18 cellular contexts compared by ENCODE assay signal in genomic region chr6:63114610-63115009, GRCh38.
A peak's percentile ranks its signal among the peaks of the same experiment; 100 is the strongest.
DNase-seq lines count a peak whose midpoint lies in the region; ATAC-seq and TF ChIP-seq lines count a peak whose summit lies in the region.
"Had no signal": no experiment of that assay in that cellular context is flagged by ENCODE, and none has a peak within 500 bp of the region (broad histone marks: within the 10 kb centered on the region; RNA-seq: fewer than 3 reads in every experiment).

No MANE protein-coding gene starts in this region.

- H3K4me1 ChIP-seq in CD8-positive, alpha-beta T cell (ENCODE audit: insufficient read depth, low read length): no peaks in the 10 kb centered on the region

- H3K27ac Mint-ChIP-seq in osteocyte (ENCODE audit: unreplicated experiment) (no peak overlapping the region), glutamatergic neuron (ENCODE audit: unreplicated experiment) (no peak overlapping the region)
- H3K27ac Mint-ChIP-seq in CD8-positive, alpha-beta T cell: no peak overlapping the region
- H3K27ac Mint-ChIP-seq: CD4-positive, alpha-beta memory T cell; effector memory CD8-positive, alpha-beta T cell; memory B cell had no signal

- no peak overlapping the region for H3K4me3 ChIP-seq in CD8-positive, alpha-beta T cell (ENCODE audit: low read depth, low read length)

- CTCF ChIA-PET in CD8-positive, alpha-beta T cell (lab: Charles Lee): no interaction called here

- TF ChIP-seq CTCF in osteocyte (IDR thresholded peaks at IDR 0.05) (no peak), glutamatergic neuron (IDR thresholded peaks at IDR 0.05; ENCODE audit: partially characterized antibody, unreplicated experiment) (no peak)
- TF ChIP-seq CTCF in CD8-positive, alpha-beta T cell (IDR thresholded peaks at IDR 0.05): no peak

- H3K4me1 Mint-ChIP-seq in osteocyte (ENCODE audit: unreplicated experiment) (no peaks in the 10 kb centered on the region), glutamatergic neuron (ENCODE audit: low read depth, unreplicated experiment) (no peaks in the 10 kb centered on the region)
- H3K4me1 Mint-ChIP-seq in CD8-positive, alpha-beta T cell (ENCODE audit: low read depth): no peaks in the 10 kb centered on the region
- H3K4me1 Mint-ChIP-seq: CD4-positive, alpha-beta memory T cell; memory B cell had no signal

- ATAC-seq in GM19025 (IDR thresholded peaks at IDR 0.05; ENCODE audit: low read depth, unreplicated experiment) (peak; percentile 70), GM21737 (IDR thresholded peaks at IDR 0.05; ENCODE audit: unreplicated experiment) (peak; percentile 71), HG03097 (IDR thresholded peaks at IDR 0.05; ENCODE audit: low FRiP score, unreplicated experiment) (peak; percentile 86)
- no peak for ATAC-seq in CD8-positive, alpha-beta T cell
- ATAC-seq: effector memory CD8-positive, alpha-beta T cell had no signal

- H3K9me3 Mint-ChIP-seq in osteocyte (ENCODE audit: unreplicated experiment) (peaks cover 6% of the 10 kb centered on the region), glutamatergic neuron (ENCODE audit: unreplicated experiment) (peaks cover 2% of the 10 kb centered on the region)
- peaks cover 2% of the 10 kb centered on the region for H3K9me3 Mint-ChIP-seq in CD8-positive, alpha-beta T cell

- intact Hi-C loops in CD8-positive, alpha-beta T cell (cut with DNase I, micrococcal nuclease): no loop called here

- H3K4me3 Mint-ChIP-seq in osteocyte (ENCODE audit: unreplicated experiment): no peak overlapping the region
- no peak overlapping the region for H3K4me3 Mint-ChIP-seq in CD8-positive, alpha-beta T cell
- H3K4me3 Mint-ChIP-seq in glutamatergic neuron (ENCODE audit: unreplicated experiment): no peak overlapping the region
- H3K4me3 Mint-ChIP-seq: CD4-positive, alpha-beta memory T cell; effector memory CD8-positive, alpha-beta T cell; memory B cell had no signal

- H3K27ac ChIP-seq in CD8-positive, alpha-beta T cell (ENCODE audit: low read depth, low read length): no peak overlapping the region
- H3K27ac ChIP-seq: VCaP had no signal

- H3K36me3 Mint-ChIP-seq in osteocyte (ENCODE audit: unreplicated experiment) (no peaks in the 10 kb centered on the region), glutamatergic neuron (ENCODE audit: unreplicated experiment) (no peaks in the 10 kb centered on the region)
- H3K36me3 Mint-ChIP-seq in CD8-positive, alpha-beta T cell: no peaks in the 10 kb centered on the region
- H3K36me3 Mint-ChIP-seq: CD4-positive, alpha-beta memory T cell; memory B cell had no signal

- H3K36me3 ChIP-seq in CD8-positive, alpha-beta T cell (ENCODE audit: insufficient read depth, low read length): no peaks in the 10 kb centered on the region

- POLR2A ChIA-PET in CD8-positive, alpha-beta T cell (lab: Charles Lee): no interaction called here

- H3K27me3 Mint-ChIP-seq in osteocyte (ENCODE audit: unreplicated experiment): no peaks in the 10 kb centered on the region
- H3K27me3 Mint-ChIP-seq in CD8-positive, alpha-beta T cell (ENCODE audit: low read depth): no peaks in the 10 kb centered on the region
- H3K27me3 Mint-ChIP-seq in glutamatergic neuron (ENCODE audit: unreplicated experiment): peaks cover 2% of the 10 kb centered on the region
- H3K27me3 Mint-ChIP-seq: CD4-positive, alpha-beta memory T cell; effector memory CD8-positive, alpha-beta T cell; memory B cell had no signal

- DNase-seq in left kidney (ENCODE audit: low read depth, low spot score) (peak; percentile 2), osteocyte (ENCODE audit: extremely low spot score, unreplicated experiment) (no peak), glutamatergic neuron (no peak)
- no peak for DNase-seq in CD8-positive, alpha-beta T cell
- DNase-seq: activated CD8-positive, alpha-beta memory T cell treated with anti-CD3 and anti-CD28 coated beads, Interleukin-2, amount 50 U/mL, for 4 hours; activated gamma-delta T cell; CD4-positive, alpha-beta memory T cell; effector memory CD8-positive, alpha-beta T cell; Kasumi-1; NCI-H1092 treated with DMSO at 0.1 percent for 48 hours; NCI-H2081; T-helper 2 cell; trophoblast cell had no signal

- H3K9me3 ChIP-seq in CD8-positive, alpha-beta T cell (ENCODE audit: low read length): no peaks in the 10 kb centered on the region

- no peaks in the 10 kb centered on the region for H3K27me3 ChIP-seq in CD8-positive, alpha-beta T cell (ENCODE audit: insufficient read depth, low read length)
